17 cellular contexts compared by ENCODE assay signal in genomic region chr3:14804835-14805780, GRCh38. TPM values are rescaled to one million over a fixed set of nuclear protein-coding genes. Genes with fewer than 3 reads are reported as not detected.
A peak's percentile ranks its signal among the peaks of the same experiment; 100 is the strongest.
DNase-seq lines count a peak whose midpoint lies in the region; ATAC-seq and TF ChIP-seq lines count a peak whose summit lies in the region.
"Had no signal": no experiment of that assay in that cellular context is flagged by ENCODE, and none has a peak within 500 bp of the region (broad histone marks: within the 10 kb centered on the region; RNA-seq: fewer than 3 reads in every experiment).

No MANE protein-coding gene starts in this region.

- TF ChIP-seq POLR2A in gastroesophageal sphincter (IDR thresholded peaks at IDR 0.05) = no peak

- no peak for TF ChIP-seq EP300 in gastroesophageal sphincter (IDR thresholded peaks at IDR 0.05)

- no peak overlapping the region for H3K4me3 ChIP-seq in gastroesophageal sphincter
- no peak overlapping the region for H3K4me3 ChIP-seq in effector memory CD4-positive, alpha-beta T cell (ENCODE audit: insufficient read depth, low read depth, low read length, poor library complexity, severe bottlenecking)
- H3K4me3 ChIP-seq: prostate gland had no signal

- H3K27me3 Mint-ChIP-seq in activated CD8-positive, alpha-beta T cell treated with anti-CD3 and anti-CD28 coated beads, Interleukin-2, amount 10 ng/mL, durations not matched to agents 7 days and 5 days (ENCODE audit: low read depth) = peaks cover 45% of the 10 kb centered on the region
- H3K27me3 Mint-ChIP-seq in activated CD8-positive, alpha-beta T cell treated with anti-CD3 and anti-CD28 coated beads for 36 hours = peaks cover 22% of the 10 kb centered on the region

- H3K27ac Mint-ChIP-seq in activated CD8-positive, alpha-beta T cell treated with anti-CD3 and anti-CD28 coated beads, Interleukin-2, amount 10 ng/mL, durations not matched to agents 7 days and 5 days = peak overlapping the region; percentile 46
- no peak overlapping the region for H3K27ac Mint-ChIP-seq in activated CD8-positive, alpha-beta T cell treated with anti-CD3 and anti-CD28 coated beads for 36 hours
- H3K27ac Mint-ChIP-seq: activated T-helper 1 cell treated with anti-CD3 and anti-CD28 coated beads, Interleukin-12 subunit alpha, Interleukin-12 subunit beta, Interleukin-2, Interleukin-4 antibody, amounts not matched to agents 30 ng/mL and 10 ng/mL and 1 ng/mL, durations not matched to agents 14 hours and 24 hours and 36 hours; CD8-positive, alpha-beta T cell; immature natural killer cell had no signal

- WGBS in gastroesophageal sphincter (ENCODE audit: low coverage in 1 of 2), 2 donors = 75 to 83% methylated on average over 5 to 7 of the region's 7 CpGs

- H3K36me3 ChIP-seq in gastroesophageal sphincter = no peaks in the 10 kb centered on the region
- no peaks in the 10 kb centered on the region for H3K36me3 ChIP-seq in effector memory CD4-positive, alpha-beta T cell (ENCODE audit: control insufficient read depth, insufficient read depth, low read length)
- H3K36me3 ChIP-seq: prostate gland had no signal

- no peaks in the 10 kb centered on the region for H3K9me3 Mint-ChIP-seq in activated CD8-positive, alpha-beta T cell treated with anti-CD3 and anti-CD28 coated beads, Interleukin-2, amount 10 ng/mL, durations not matched to agents 7 days and 5 days (ENCODE audit: insufficient read depth)
- no peaks in the 10 kb centered on the region for H3K9me3 Mint-ChIP-seq in activated CD8-positive, alpha-beta T cell treated with anti-CD3 and anti-CD28 coated beads for 36 hours
- H3K9me3 Mint-ChIP-seq: activated T-helper 1 cell treated with anti-CD3 and anti-CD28 coated beads, Interleukin-12 subunit alpha, Interleukin-12 subunit beta, Interleukin-2, Interleukin-4 antibody, amounts not matched to agents 30 ng/mL and 10 ng/mL and 1 ng/mL, durations not matched to agents 14 hours and 24 hours and 36 hours; CD8-positive, alpha-beta T cell; immature natural killer cell had no signal

- H3K36me3 Mint-ChIP-seq in activated CD8-positive, alpha-beta T cell treated with anti-CD3 and anti-CD28 coated beads, Interleukin-2, amount 10 ng/mL, durations not matched to agents 7 days and 5 days (ENCODE audit: low read depth) = no peaks in the 10 kb centered on the region
- H3K36me3 Mint-ChIP-seq in activated CD8-positive, alpha-beta T cell treated with anti-CD3 and anti-CD28 coated beads for 36 hours (ENCODE audit: low read depth) = no peaks in the 10 kb centered on the region
- H3K36me3 Mint-ChIP-seq: CD8-positive, alpha-beta T cell; immature natural killer cell had no signal

- no peak for DNase-seq in activated CD8-positive, alpha-beta T cell treated with anti-CD3 and anti-CD28 coated beads, Interleukin-2, amount 10 ng/mL, durations not matched to agents 7 days and 5 days
- no peak for DNase-seq in activated CD8-positive, alpha-beta T cell treated with anti-CD3 and anti-CD28 coated beads for 36 hours
- DNase-seq in SW480 (ENCODE audit: low spot score) = peak; percentile 89
- DNase-seq in renal cortical epithelial cell (ENCODE audit: low read depth) = peak; percentile 80
- DNase-seq in RKO (ENCODE audit: low spot score) = no peak
- DNase-seq in effector memory CD4-positive, alpha-beta T cell = no peak
- DNase-seq: 8988T; activated CD4-positive, alpha-beta T cell treated with anti-CD3 and anti-CD28 coated beads, Interleukin-2, amount 50 U/mL, for 48 hours; CD8-positive, alpha-beta T cell; immature natural killer cell; NCI-H82; SHP77; T-helper 9 cell had no signal

- H3K27me3 ChIP-seq in gastroesophageal sphincter = peaks cover 25% of the 10 kb centered on the region
- H3K27me3 ChIP-seq in effector memory CD4-positive, alpha-beta T cell (replicated peaks; ENCODE audit: control insufficient read depth, insufficient read depth, low read length, poor library complexity, severe bottlenecking) = no peaks in the 10 kb centered on the region

- peaks cover 39% of the 10 kb centered on the region for H3K4me1 Mint-ChIP-seq in activated CD8-positive, alpha-beta T cell treated with anti-CD3 and anti-CD28 coated beads, Interleukin-2, amount 10 ng/mL, durations not matched to agents 7 days and 5 days (ENCODE audit: low read depth)
- peaks cover 3% of the 10 kb centered on the region for H3K4me1 Mint-ChIP-seq in activated CD8-positive, alpha-beta T cell treated with anti-CD3 and anti-CD28 coated beads for 36 hours (ENCODE audit: low read depth)
- H3K4me1 Mint-ChIP-seq: immature natural killer cell had no signal

- H3K9me3 ChIP-seq in gastroesophageal sphincter = no peaks in the 10 kb centered on the region
- no peaks in the 10 kb centered on the region for H3K9me3 ChIP-seq in effector memory CD4-positive, alpha-beta T cell (ENCODE audit: control insufficient read depth, low read length)
- H3K9me3 ChIP-seq: prostate gland had no signal

- ATAC-seq in activated CD8-positive, alpha-beta T cell treated with anti-CD3 and anti-CD28 coated beads, Interleukin-2, amount 10 ng/mL, durations not matched to agents 7 days and 5 days = no peak
- ATAC-seq in activated CD8-positive, alpha-beta T cell treated with anti-CD3 and anti-CD28 coated beads for 36 hours = no peak
- ATAC-seq in gastroesophageal sphincter (no peak), GM19023 (IDR thresholded peaks at IDR 0.05; ENCODE audit: unreplicated experiment) (no peak)
- ATAC-seq: CD8-positive, alpha-beta T cell had no signal

- no peak for TF ChIP-seq CTCF in activated CD8-positive, alpha-beta T cell treated with anti-CD3 and anti-CD28 coated beads for 36 hours (IDR thresholded peaks at IDR 0.05)
- TF ChIP-seq CTCF in gastroesophageal sphincter (IDR thresholded peaks at IDR 0.05) = no peak

- POLR2A ChIA-PET in activated CD8-positive, alpha-beta T cell treated with anti-CD3 and anti-CD28 coated beads, Interleukin-2, amount 10 ng/mL, durations not matched to agents 7 days and 5 days (lab: Charles Lee) = interaction anchor here (0.6 kb wide), 1 partner anchor 1000 kb away, joined by 3 read pairs; no protein-coding TSS in a partner anchor
- POLR2A ChIA-PET in activated CD8-positive, alpha-beta T cell treated with anti-CD3 and anti-CD28 coated beads for 36 hours (lab: Charles Lee) = no interaction called here

- H3K4me3 Mint-ChIP-seq in activated CD8-positive, alpha-beta T cell treated with anti-CD3 and anti-CD28 coated beads, Interleukin-2, amount 10 ng/mL, durations not matched to agents 7 days and 5 days = no peak overlapping the region
- no peak overlapping the region for H3K4me3 Mint-ChIP-seq in activated CD8-positive, alpha-beta T cell treated with anti-CD3 and anti-CD28 coated beads for 36 hours
- H3K4me3 Mint-ChIP-seq: activated T-helper 1 cell treated with anti-CD3 and anti-CD28 coated beads, Interleukin-12 subunit alpha, Interleukin-12 subunit beta, Interleukin-2, Interleukin-4 antibody, amounts not matched to agents 30 ng/mL and 10 ng/mL and 1 ng/mL, durations not matched to agents 14 hours and 24 hours and 36 hours; CD8-positive, alpha-beta T cell; immature natural killer cell had no signal

- CTCF ChIA-PET in activated CD8-positive, alpha-beta T cell treated with anti-CD3 and anti-CD28 coated beads, Interleukin-2, amount 10 ng/mL, durations not matched to agents 7 days and 5 days (lab: Charles Lee) = no interaction called here
- CTCF ChIA-PET in activated CD8-positive, alpha-beta T cell treated with anti-CD3 and anti-CD28 coated beads for 36 hours (lab: Charles Lee) = interaction anchor here (1.4 kb wide), 1 partner anchor 15 kb away, joined by 5 read pairs; no protein-coding TSS in a partner anchor

- H3K4me1 ChIP-seq in gastroesophageal sphincter = peaks cover 0 to 38% (median 0%) of the 10 kb centered on the region in 3 donors
- no peaks in the 10 kb centered on the region for H3K4me1 ChIP-seq in effector memory CD4-positive, alpha-beta T cell (ENCODE audit: control insufficient read depth, insufficient read depth, low read length, poor library complexity, severe bottlenecking)
- H3K4me1 ChIP-seq: prostate gland had no signal

- intact Hi-C loops in activated CD8-positive, alpha-beta T cell treated with anti-CD3 and anti-CD28 coated beads for 36 hours (cut with micrococcal nuclease) = loop anchor here (5.0 kb wide), 1 partner anchor 42 kb away; no protein-coding TSS in a partner anchor

- peak overlapping the region in 3 of 4 donors; percentile 34 to 66 (median 38) for H3K27ac ChIP-seq in gastroesophageal sphincter
- H3K27ac ChIP-seq in effector memory CD4-positive, alpha-beta T cell (ENCODE audit: insufficient read depth, low read length, poor library complexity, severe bottlenecking) = no peak overlapping the region
- H3K27ac ChIP-seq: prostate gland had no signal

RNA-seq across cellular contexts. Expression of gene FGD5, which starts 13.7 kb away (rescaled TPM):
- under 1 TPM; 0.31 to 0.32 TPM for total RNA-seq in activated CD8-positive, alpha-beta T cell treated with anti-CD3 and anti-CD28 coated beads, Interleukin-2, amount 10 ng/mL, durations not matched to agents 7 days and 5 days
- not detected for total RNA-seq in activated CD8-positive, alpha-beta T cell treated with anti-CD3 and anti-CD28 coated beads for 36 hours
- 10 to 100 TPM; 16.1 to 18.7 (median 17.3) TPM for total RNA-seq in gastroesophageal sphincter
- total RNA-seq in renal cortical epithelial cell = 0.30 and 3.3 TPM in 2 replicates
- total RNA-seq: activated T-helper 1 cell treated with anti-CD3 and anti-CD28 coated beads, Interleukin-12 subunit alpha, Interleukin-12 subunit beta, Interleukin-2, Interleukin-4 antibody, amounts not matched to agents 30 ng/mL and 10 ng/mL and 1 ng/mL, durations not matched to agents 14 hours and 24 hours and 36 hours; CD8-positive, alpha-beta T cell had no signal

Comparison
In these comparisons a context has a peak if more than half of its experiments do, and no peak if none do; other contexts are left out.
1. DNase-seq: peak in SW480 (single experiment) and renal cortical epithelial cell (single experiment); none in activated CD8-positive, alpha-beta T cell treated with anti-CD3 and anti-CD28 coated beads, Interleukin-2, amount 10 ng/mL, durations not matched to agents 7 days and 5 days (single experiment), activated CD8-positive, alpha-beta T cell treated with anti-CD3 and anti-CD28 coated beads for 36 hours (single experiment), RKO (single experiment) and effector memory CD4-positive, alpha-beta T cell (0 of 3).